In genomic region chr3:161409069-161409468, GRCh38 we compare ENCODE assay signal across 9 cellular contexts. TPM values are rescaled to one million over a fixed set of nuclear protein-coding genes. Genes with fewer than 3 reads are reported as not detected.
DNase-seq lines count a peak whose midpoint lies in the region; ATAC-seq and TF ChIP-seq lines count a peak whose summit lies in the region.
"Had no signal": no experiment of that assay in that cellular context is flagged by ENCODE, and none has a peak within 500 bp of the region (broad histone marks: within the 10 kb centered on the region; RNA-seq: fewer than 3 reads in every experiment).

No MANE protein-coding gene starts in this region.

- peaks cover 1% of the 10 kb centered on the region for H3K27me3 Mint-ChIP-seq in activated naive CD4-positive, alpha-beta T cell treated with anti-CD3 and anti-CD28 coated beads, Interleukin-2, amount 50 U/mL, for 24 hours

- H3K4me1 Mint-ChIP-seq in activated naive CD4-positive, alpha-beta T cell treated with anti-CD3 and anti-CD28 coated beads, Interleukin-2, amount 50 U/mL, for 24 hours = peaks cover 33% of the 10 kb centered on the region

- H3K9me3 Mint-ChIP-seq in activated naive CD4-positive, alpha-beta T cell treated with anti-CD3 and anti-CD28 coated beads, Interleukin-2, amount 50 U/mL, for 24 hours = no peaks in the 10 kb centered on the region

- peak; percentile 52; the same call in 1 of the 2 replicates for TF ChIP-seq CTCF in HEK293 (tag by site-specific recombination; IDR thresholded peaks at IDR 0.05)
- TF ChIP-seq CTCF in testis (IDR thresholded peaks at IDR 0.05) = peak in 2 of 3 experiments; percentile 24 to 34

- H3K4me1 ChIP-seq in HEK293 (ENCODE audit: control insufficient read depth, insufficient read depth, low read length) (no peaks in the 10 kb centered on the region), iPS DF 6.9 (ENCODE audit: control insufficient read depth, insufficient read depth, low read length) (no peaks in the 10 kb centered on the region), testis (peaks cover 6% of the 10 kb centered on the region)

- TF ChIP-seq POLR2A in testis (IDR thresholded peaks at IDR 0.05) = no peak

- H3K4me3 ChIP-seq in HEK293 (ENCODE audit: low read depth, low read length) = no peak overlapping the region
- H3K4me3 ChIP-seq in iPS DF 6.9 (ENCODE audit: low read length) = no peak overlapping the region
- no peak overlapping the region for H3K4me3 ChIP-seq in testis
- H3K4me3 ChIP-seq: BLaER1 treated with 17β-estradiol and CSF1 and Interleukin-3, amounts not matched to agents 10 nM and 100 nM had no signal

- no peak overlapping the region for H3K4me3 Mint-ChIP-seq in activated naive CD4-positive, alpha-beta T cell treated with anti-CD3 and anti-CD28 coated beads, Interleukin-2, amount 50 U/mL, for 24 hours

- H3K9me3 ChIP-seq in HEK293 (ENCODE audit: control insufficient read depth, insufficient read depth, low read depth, low read length) = no peaks in the 10 kb centered on the region
- H3K9me3 ChIP-seq in iPS DF 6.9 (ENCODE audit: control insufficient read depth, insufficient read depth, low read length) = no peaks in the 10 kb centered on the region
- no peaks in the 10 kb centered on the region for H3K9me3 ChIP-seq in testis

- DNase-seq in NCI-H82 (lab: John Stamatoyannopoulos, UW) = peak; percentile 52
- no peak for DNase-seq in NCI-H82 treated with DMSO at 0.1 percent for 48 hours (lab: John Stamatoyannopoulos, UW; ENCODE audit: unreplicated experiment)
- peak; percentile 66 to 67 for DNase-seq in NCI-H446 (lab: John Stamatoyannopoulos, UW)
- DNase-seq in iPS DF 6.9 (ENCODE audit: low read depth, low spot score) = peak; percentile 37
- DNase-seq in testis = peak; percentile 28

- WGBS in iPS DF 6.9 (ENCODE audit: insufficient coverage, insufficient read length) = no CpG with 5 or more reads among the region's 3 CpGs
- 30 to 38% methylated on average over 3 of the region's 3 CpGs for WGBS in testis, 2 donors

- peaks cover 2% of the 10 kb centered on the region for H3K36me3 Mint-ChIP-seq in activated naive CD4-positive, alpha-beta T cell treated with anti-CD3 and anti-CD28 coated beads, Interleukin-2, amount 50 U/mL, for 24 hours

- H3K27ac ChIP-seq in HEK293 (ENCODE audit: extremely low read depth, low read depth, low read length) = no peak overlapping the region
- no peak overlapping the region for H3K27ac ChIP-seq in iPS DF 6.9 (ENCODE audit: low read length)
- no peak overlapping the region for H3K27ac ChIP-seq in testis
- H3K27ac ChIP-seq: BLaER1 treated with 17β-estradiol and CSF1 and Interleukin-3, amounts not matched to agents 10 nM and 100 nM had no signal

- CTCF ChIA-PET in HEK293 (lab: Yijun Ruan, JAX) = interaction anchor here (0.6 to 1.4 kb wide), 11 partner anchors 11 to 1717 kb away, joined by 3 to 14 read pairs (median 3); partner anchors contain the start of gene SPTSSB

- POLR2A ChIA-PET in HEK293 (lab: Yijun Ruan, JAX) = no interaction called here

- H3K36me3 ChIP-seq in HEK293 (ENCODE audit: control insufficient read depth in 2 of 2, insufficient read depth in 1 of 2, low read length in 2 of 2) = no peaks in the 10 kb centered on the region
- no peaks in the 10 kb centered on the region for H3K36me3 ChIP-seq in iPS DF 6.9 (ENCODE audit: control insufficient read depth, insufficient read depth, low read length)
- H3K36me3 ChIP-seq in testis (ENCODE audit: low read depth, missing control alignments) = no peaks in the 10 kb centered on the region
- H3K36me3 ChIP-seq: BLaER1 treated with 17β-estradiol and CSF1 and Interleukin-3, amounts not matched to agents 10 nM and 100 nM had no signal

- no peak for ATAC-seq in HG02870 (IDR thresholded peaks at IDR 0.05; ENCODE audit: unreplicated experiment)

- intact Hi-C loops in testis (cut with DNase I; ENCODE audit: low total_unique reads) = no loop called here

- peak overlapping the region; percentile 51 for H3K27ac Mint-ChIP-seq in activated naive CD4-positive, alpha-beta T cell treated with anti-CD3 and anti-CD28 coated beads, Interleukin-2, amount 50 U/mL, for 24 hours

- no peaks in the 10 kb centered on the region for H3K27me3 ChIP-seq in iPS DF 6.9 (ENCODE audit: control insufficient read depth, insufficient read depth, low read length)
- H3K27me3 ChIP-seq in testis = no peaks in the 10 kb centered on the region
- H3K27me3 ChIP-seq: BLaER1 treated with 17β-estradiol and CSF1 and Interleukin-3, amounts not matched to agents 10 nM and 100 nM had no signal

TF ChIP-seq in HEK293, 187 proteins besides CTCF, POLR2A, EP300 and RAD21:
- TF ChIP-seq ZNF660 (tag by site-specific recombination; IDR thresholded peaks at IDR 0.05) (0 out of 2 replicates have a peak, but pooled peaks have one; percentile 39), ZNF654 (tag by site-specific recombination; IDR thresholded peaks at IDR 0.05; ENCODE audit: low read depth) (peak; percentile 70), PRDM6 (tag by site-specific recombination; IDR thresholded peaks at IDR 0.05) (peak; percentile 45), ZNF670 (tag by site-specific recombination; IDR thresholded peaks at IDR 0.05; ENCODE audit: low read depth) (no peak), FEZF1 (tag by site-specific recombination; IDR thresholded peaks at IDR 0.05) (peak; percentile 85), ZSCAN30 (tag by site-specific recombination; IDR thresholded peaks at IDR 0.05) (0 out of 2 replicates have a peak, but pooled peaks have one; percentile 15)
TF ChIP-seq in HEK293: peak in this region for 5.

RNA-seq across cellular contexts. Expression of gene SPTSSB, which starts 37.8 kb away (rescaled TPM):
- total RNA-seq in testis = not detected
- 0.42 TPM for polyA plus RNA-seq in testis (ENCODE audit: insufficient read depth, low read depth, low replicate concordance)
